ENCODE assay signal across 20 cellular contexts in genomic region chr11:1931326-1931725, GRCh38. TPM values are rescaled to one million over a fixed set of nuclear protein-coding genes. Genes with fewer than 3 reads are reported as not detected.
DNase-seq lines count a peak whose midpoint lies in the region; ATAC-seq and TF ChIP-seq lines count a peak whose summit lies in the region.
"Had no signal": no experiment of that assay in that cellular context is flagged by ENCODE, and none has a peak within 500 bp of the region (broad histone marks: within the 10 kb centered on the region; RNA-seq: fewer than 3 reads in every experiment).

No MANE protein-coding gene starts in this region.

- no peak overlapping the region for H3K23ac ChIP-seq in mesenchymal stem cell (ENCODE audit: low read length in 2 of 2)

- CTCF ChIA-PET in activated naive CD4-positive, alpha-beta T cell treated with anti-CD3 and anti-CD28 coated beads, Interleukin-2, amount 10 ng/mL, durations not matched to agents 7 days and 5 days (lab: Charles Lee), result no interaction called here

- H3K9ac ChIP-seq in mesenchymal stem cell (ENCODE audit: low read length), result peak overlapping the region; percentile 59
- H3K9ac ChIP-seq: KMS-11, neural progenitor cell had no signal

- H3K36me3 ChIP-seq in mesenchymal stem cell (ENCODE audit: control insufficient read depth in 1 of 2, insufficient read depth in 2 of 2, low read depth in 1 of 2, low read length in 2 of 2) (no peaks in the 10 kb centered on the region), uterus (no peaks in the 10 kb centered on the region)
- H3K36me3 ChIP-seq: neural progenitor cell, stomach had no signal

- H3K36me3 Mint-ChIP-seq in activated naive CD4-positive, alpha-beta T cell treated with anti-CD3 and anti-CD28 coated beads, Interleukin-2, amount 10 ng/mL, durations not matched to agents 7 days and 5 days, result no peaks in the 10 kb centered on the region
- H3K36me3 Mint-ChIP-seq: neural progenitor cell had no signal

- H3K4ac ChIP-seq in mesenchymal stem cell (ENCODE audit: low read depth in 1 of 2, low read length in 2 of 2), result no peak overlapping the region

- ATAC-seq in foreskin keratinocyte, result no peak
- ATAC-seq in GM21390 (IDR thresholded peaks at IDR 0.05; ENCODE audit: unreplicated experiment), result no peak

- H2BK15ac ChIP-seq in mesenchymal stem cell (ENCODE audit: low read depth, poor library complexity, severe bottlenecking), result no peak overlapping the region

- H3K9me3 Mint-ChIP-seq in activated naive CD4-positive, alpha-beta T cell treated with anti-CD3 and anti-CD28 coated beads, Interleukin-2, amount 10 ng/mL, durations not matched to agents 7 days and 5 days, result no peaks in the 10 kb centered on the region
- H3K9me3 Mint-ChIP-seq: activated T-helper 1 cell treated with anti-CD3 and anti-CD28 coated beads, Interleukin-12 subunit alpha, Interleukin-12 subunit beta, Interleukin-2, Interleukin-4 antibody, amounts not matched to agents 30 ng/mL and 10 ng/mL and 1 ng/mL, durations not matched to agents 14 hours and 24 hours and 36 hours; neural progenitor cell had no signal

- no peaks in the 10 kb centered on the region for H3K79me1 ChIP-seq in mesenchymal stem cell (replicated peaks; ENCODE audit: low read length, poor library complexity, severe bottlenecking)

- H3K27ac Mint-ChIP-seq in activated naive CD4-positive, alpha-beta T cell treated with anti-CD3 and anti-CD28 coated beads, Interleukin-2, amount 10 ng/mL, durations not matched to agents 7 days and 5 days, result no peak overlapping the region
- H3K27ac Mint-ChIP-seq: activated T-helper 1 cell treated with anti-CD3 and anti-CD28 coated beads, Interleukin-12 subunit alpha, Interleukin-12 subunit beta, Interleukin-2, Interleukin-4 antibody, amounts not matched to agents 30 ng/mL and 10 ng/mL and 1 ng/mL, durations not matched to agents 14 hours and 24 hours and 36 hours had no signal

- H3K27me3 ChIP-seq in mesenchymal stem cell (ENCODE audit: control insufficient read depth in 1 of 2, insufficient read depth in 1 of 2, low read length in 2 of 2) (peaks cover 5 to 32% of the 10 kb centered on the region in 2 experiments), uterus (no peaks in the 10 kb centered on the region), foreskin keratinocyte (peaks cover 5% of the 10 kb centered on the region)
- H3K27me3 ChIP-seq: neural progenitor cell had no signal

- 84% methylated on average over 12 of the region's 13 CpGs for WGBS in mesenchymal stem cell

- H3K18ac ChIP-seq in mesenchymal stem cell (ENCODE audit: low read depth in 1 of 2, low read length in 2 of 2), result no peak overlapping the region

- no peak for TF ChIP-seq POLR2A in uterus (IDR thresholded peaks at IDR 0.05)

- no peak overlapping the region for H3K4me3 Mint-ChIP-seq in activated naive CD4-positive, alpha-beta T cell treated with anti-CD3 and anti-CD28 coated beads, Interleukin-2, amount 10 ng/mL, durations not matched to agents 7 days and 5 days
- H3K4me3 Mint-ChIP-seq: activated T-helper 1 cell treated with anti-CD3 and anti-CD28 coated beads, Interleukin-12 subunit alpha, Interleukin-12 subunit beta, Interleukin-2, Interleukin-4 antibody, amounts not matched to agents 30 ng/mL and 10 ng/mL and 1 ng/mL, durations not matched to agents 14 hours and 24 hours and 36 hours; neural progenitor cell had no signal

- no peaks in the 10 kb centered on the region for H3K9me3 ChIP-seq in mesenchymal stem cell (ENCODE audit: control insufficient read depth, low read length)
- H3K9me3 ChIP-seq in uterus, result no peaks in the 10 kb centered on the region
- H3K9me3 ChIP-seq: stomach had no signal

- no peak overlapping the region for H2AK5ac ChIP-seq in mesenchymal stem cell (ENCODE audit: low read length, severe bottlenecking)

- peaks cover 15% of the 10 kb centered on the region for H3K4me1 ChIP-seq in mesenchymal stem cell (ENCODE audit: control insufficient read depth, insufficient read depth, low read depth, low read length)
- H3K4me1 ChIP-seq in uterus, result peaks cover 0 to 4% of the 10 kb centered on the region in 2 donors
- H3K4me1 ChIP-seq in foreskin keratinocyte, result no peaks in the 10 kb centered on the region
- H3K4me1 ChIP-seq: stomach had no signal

- TF ChIP-seq CTCF in foreskin fibroblast (IDR thresholded peaks at IDR 0.05; ENCODE audit: low read depth, low read length) (no peak), uterus (IDR thresholded peaks at IDR 0.05) (no peak), foreskin keratinocyte (conservative IDR thresholded peaks at IDR 0.05) (no peak)

- no peak overlapping the region for H4K91ac ChIP-seq in mesenchymal stem cell (ENCODE audit: low read length)

- H2AFZ ChIP-seq in mesenchymal stem cell (ENCODE audit: low read depth, low read length), result no peak overlapping the region

- H2BK120ac ChIP-seq in mesenchymal stem cell (ENCODE audit: low read depth, low read length), result no peak overlapping the region

- intact Hi-C loops in uterus (cut with DNase I; ENCODE audit: low total_unique reads), result no loop called here

- no peak overlapping the region for H3K4me2 ChIP-seq in mesenchymal stem cell (ENCODE audit: low read length, poor library complexity, severe bottlenecking)
- H3K4me2 ChIP-seq: KMS-11, neural progenitor cell, smooth muscle cell had no signal

- H3K4me1 Mint-ChIP-seq in activated naive CD4-positive, alpha-beta T cell treated with anti-CD3 and anti-CD28 coated beads, Interleukin-2, amount 10 ng/mL, durations not matched to agents 7 days and 5 days, result no peaks in the 10 kb centered on the region

- peak; percentile 14 for DNase-seq in activated naive CD4-positive, alpha-beta T cell treated with anti-CD3 and anti-CD28 coated beads, Interleukin-2, amount 10 ng/mL, durations not matched to agents 7 days and 5 days
- no peak for DNase-seq in activated naive CD4-positive, alpha-beta T cell treated with Interleukin-2 at 50 U/mL for 16 hours
- DNase-seq in foreskin fibroblast, result peak; percentile 14 to 58
- no peak for DNase-seq in mesenchymal stem cell
- peak; percentile 56 to 64 for DNase-seq in uterus
- DNase-seq in foreskin keratinocyte, result no peak
- no peak for DNase-seq in activated CD8-positive, alpha-beta memory T cell treated with anti-CD3 and anti-CD28 coated beads, Interleukin-2, amount 50 U/mL, for 48 hours
- DNase-seq: Calu3, GOT3, NCI-H1436, NCI-H510A treated with DMSO at 0.1 percent for 48 hours, stomach had no signal

- H2BK5ac ChIP-seq in mesenchymal stem cell (ENCODE audit: low read depth, low read length, poor library complexity, severe bottlenecking), result no peak overlapping the region

- H4K8ac ChIP-seq in mesenchymal stem cell (ENCODE audit: low read length), result no peak overlapping the region

- no peak overlapping the region for H3K14ac ChIP-seq in mesenchymal stem cell (ENCODE audit: low read length in 2 of 2)

- H2BK12ac ChIP-seq in mesenchymal stem cell (ENCODE audit: low read length in 2 of 2), result no peak overlapping the region

- H3K4me3 ChIP-seq in foreskin fibroblast (ENCODE audit: low read depth in 1 of 2, low read length in 2 of 2), result no peak overlapping the region
- peak overlapping the region in 1 of 2 experiments; percentile 62 for H3K4me3 ChIP-seq in mesenchymal stem cell (ENCODE audit: insufficient read depth in 1 of 2, low read depth in 1 of 2, low read length in 2 of 2)
- H3K4me3 ChIP-seq in uterus, result no peak overlapping the region
- H3K4me3 ChIP-seq: lung, neural progenitor cell, smooth muscle cell, stomach had no signal

- H3K27ac ChIP-seq in mesenchymal stem cell (ENCODE audit: low read length, poor library complexity, severe bottlenecking) (no peak overlapping the region), uterus (peak overlapping the region; percentile 68 to 74), foreskin keratinocyte (no peak overlapping the region)
- H3K27ac ChIP-seq: KMS-11, neural progenitor cell had no signal

- H3K27me3 Mint-ChIP-seq in activated naive CD4-positive, alpha-beta T cell treated with anti-CD3 and anti-CD28 coated beads, Interleukin-2, amount 10 ng/mL, durations not matched to agents 7 days and 5 days, result peaks cover 61% of the 10 kb centered on the region

RNA-seq across cellular contexts. Expression of gene TNNT3, which starts 11.8 kb away (rescaled TPM):
- polyA plus RNA-seq in mesenchymal stem cell (2013, experiment 1 of 2), result not detected
- polyA plus RNA-seq in mesenchymal stem cell (2013, experiment 2 of 2), result not detected
- total RNA-seq in uterus, result 10 to 100 TPM in 2 of 4 donors, 1 to 10 TPM in 1, not detected in 1; 3.2 to 60.6 (median 29.3) TPM
- not detected in 2 replicates for total RNA-seq in foreskin keratinocyte
- not detected in 2 replicates for polyA plus RNA-seq in foreskin keratinocyte
- total RNA-seq: astrocyte, Calu3 had no signal

RNA-seq across cellular contexts. Expression of gene MRPL23, which starts 15.8 kb away (rescaled TPM):
- 100 TPM for polyA plus RNA-seq in mesenchymal stem cell (2013, experiment 1 of 2)
- polyA plus RNA-seq in mesenchymal stem cell (2013, experiment 2 of 2), result 102 TPM
- total RNA-seq in uterus (100 to 1,000 TPM in 2 of 4 donors, 10 to 100 TPM in 2; 36.7 to 196 (median 101) TPM), foreskin keratinocyte (67.8 and 141 TPM in 2 replicates)
- polyA plus RNA-seq in foreskin keratinocyte, result 108 and 218 TPM in 2 replicates

RNA-seq across cellular contexts. Expression of gene PRR33, which starts 39.6 kb away (rescaled TPM):
- not detected for polyA plus RNA-seq in mesenchymal stem cell (2013, experiment 1 of 2)
- polyA plus RNA-seq in mesenchymal stem cell (2013, experiment 2 of 2), result not detected
- not detected for total RNA-seq in uterus
- total RNA-seq in foreskin keratinocyte, result not detected in 2 replicates
- not detected in 2 replicates for polyA plus RNA-seq in foreskin keratinocyte
- total RNA-seq: astrocyte; Calu3; lung; smooth muscle cell; stomach; T-helper 2 cell treated with Interferon-gamma antibody and Interleukin-4, amounts not matched to agents 100 ng/mL and 5 ng/mL, for 36 hours had no signal
- polyA plus RNA-seq: smooth muscle cell had no signal

Comparison
In these comparisons a context has a peak if more than half of its experiments do, and no peak if none do; other contexts are left out.
1. DNase-seq: peak in activated naive CD4-positive, alpha-beta T cell treated with anti-CD3 and anti-CD28 coated beads, Interleukin-2, amount 10 ng/mL, durations not matched to agents 7 days and 5 days (single experiment), foreskin fibroblast (2 of 2) and uterus (2 of 2); none in activated naive CD4-positive, alpha-beta T cell treated with Interleukin-2 at 50 U/mL for 16 hours (single experiment), mesenchymal stem cell (single experiment), foreskin keratinocyte (0 of 2) and activated CD8-positive, alpha-beta memory T cell treated with anti-CD3 and anti-CD28 coated beads, Interleukin-2, amount 50 U/mL, for 48 hours (single experiment).
2. H3K27ac ChIP-seq: peak in uterus (2 of 2); none in mesenchymal stem cell (single experiment) and foreskin keratinocyte (single experiment).